ENCODE assay signal across 1 cellular context in genomic region chr2:128374001-128374710, GRCh38.
TF ChIP-seq lines count a peak whose summit lies in the region.

No MANE protein-coding gene starts in this region.

TF ChIP-seq in WTC11, 78 proteins besides CTCF, POLR2A, EP300 and RAD21 (continued from another document):
- TF ChIP-seq, protein P1, sequence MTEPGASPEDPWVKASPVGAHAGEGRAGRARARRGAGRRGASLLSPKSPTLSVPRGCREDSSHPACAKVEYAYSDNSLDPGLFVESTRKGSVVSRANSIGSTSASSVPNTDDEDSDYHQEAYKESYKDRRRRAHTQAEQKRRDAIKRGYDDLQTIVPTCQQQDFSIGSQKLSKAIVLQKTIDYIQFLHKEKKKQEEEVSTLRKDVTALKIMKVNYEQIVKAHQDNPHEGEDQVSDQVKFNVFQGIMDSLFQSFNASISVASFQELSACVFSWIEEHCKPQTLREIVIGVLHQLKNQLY (CRISPR knock-in tag; IDR thresholded peaks at IDR 0.05), result no peak
- no peak for TF ChIP-seq ZSCAN18 (CRISPR knock-in tag; IDR thresholded peaks at IDR 0.05)
- TF ChIP-seq TEAD4 (CRISPR knock-in tag; IDR thresholded peaks at IDR 0.05), result no peak
- TF ChIP-seq SP1 (CRISPR knock-in tag; conservative IDR thresholded peaks at IDR 0.05), result no peak
- TF ChIP-seq, protein P2, sequence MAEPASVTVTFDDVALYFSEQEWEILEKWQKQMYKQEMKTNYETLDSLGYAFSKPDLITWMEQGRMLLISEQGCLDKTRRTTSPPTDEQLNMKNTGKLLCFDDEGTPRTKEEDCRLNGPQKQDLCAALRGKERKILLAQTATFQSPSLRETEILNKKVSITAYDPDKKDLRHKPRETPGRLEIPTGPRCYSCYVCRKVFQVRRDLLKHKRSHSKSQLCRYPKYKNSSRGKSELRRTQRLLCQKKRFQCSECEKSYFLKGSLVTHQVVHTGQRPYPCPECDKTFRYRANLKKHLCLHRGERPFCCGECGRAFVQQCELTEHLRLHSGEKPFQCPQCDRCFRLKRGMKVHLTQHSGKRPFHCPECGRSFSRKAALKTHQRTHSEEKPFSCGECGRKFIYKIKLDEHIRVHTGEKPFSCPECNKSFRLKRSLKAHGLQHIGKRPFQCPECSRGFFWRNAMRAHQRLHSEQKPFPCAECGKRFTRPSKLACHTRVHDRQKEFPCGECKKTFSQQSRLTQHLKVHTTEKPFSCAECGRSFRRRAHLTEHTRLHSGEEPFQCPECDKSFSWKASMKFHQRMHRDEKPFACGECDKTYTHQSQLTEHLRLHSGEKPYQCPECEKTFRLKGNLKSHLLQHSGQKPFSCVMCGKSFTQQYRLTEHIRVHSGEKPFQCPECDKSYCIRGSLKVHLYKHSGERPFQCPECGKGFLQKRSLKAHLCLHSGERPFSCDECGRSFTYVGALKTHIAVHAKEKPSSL (CRISPR knock-in tag; conservative IDR thresholded peaks at IDR 0.05), result no peak
- TF ChIP-seq JAZF1 (CRISPR knock-in tag; IDR thresholded peaks at IDR 0.05), result no peak
- TF ChIP-seq, protein P3, sequence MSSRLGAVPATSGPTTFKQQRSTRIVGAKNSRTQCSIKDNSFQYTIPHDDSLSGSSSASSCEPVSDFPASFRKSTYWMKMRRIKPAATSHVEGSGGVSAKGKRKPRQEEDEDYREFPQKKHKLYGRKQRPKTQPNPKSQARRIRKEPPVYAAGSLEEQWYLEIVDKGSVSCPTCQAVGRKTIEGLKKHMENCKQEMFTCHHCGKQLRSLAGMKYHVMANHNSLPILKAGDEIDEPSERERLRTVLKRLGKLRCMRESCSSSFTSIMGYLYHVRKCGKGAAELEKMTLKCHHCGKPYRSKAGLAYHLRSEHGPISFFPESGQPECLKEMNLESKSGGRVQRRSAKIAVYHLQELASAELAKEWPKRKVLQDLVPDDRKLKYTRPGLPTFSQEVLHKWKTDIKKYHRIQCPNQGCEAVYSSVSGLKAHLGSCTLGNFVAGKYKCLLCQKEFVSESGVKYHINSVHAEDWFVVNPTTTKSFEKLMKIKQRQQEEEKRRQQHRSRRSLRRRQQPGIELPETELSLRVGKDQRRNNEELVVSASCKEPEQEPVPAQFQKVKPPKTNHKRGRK (CRISPR knock-in tag; IDR thresholded peaks at IDR 0.05; ENCODE audit: borderline replicate concordance), result no peak
- no peak for TF ChIP-seq FOXP4 (CRISPR knock-in tag; IDR thresholded peaks at IDR 0.05)
- no peak for TF ChIP-seq AR (CRISPR knock-in tag; IDR thresholded peaks at IDR 0.05)
